1 cellular context compared by ENCODE assay signal in the genomic region with DNA sequence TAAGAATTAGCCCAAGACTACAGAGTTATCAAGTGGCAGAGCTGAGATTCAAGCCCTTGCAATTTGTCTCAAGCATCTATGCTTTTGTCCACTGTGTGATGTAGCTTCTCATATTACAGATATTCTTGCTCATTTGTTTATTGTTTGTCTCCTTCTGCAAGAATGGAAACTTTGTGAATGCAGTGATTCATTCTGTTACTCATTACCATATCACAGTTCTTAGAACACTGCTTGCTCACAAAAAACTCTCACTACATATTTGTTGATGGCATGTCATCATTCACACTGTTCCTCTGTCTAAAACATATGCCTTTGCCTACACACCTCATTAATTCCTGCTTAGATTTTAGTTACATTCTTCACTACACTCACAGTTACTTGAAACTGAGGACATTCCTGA.
TF ChIP-seq lines count a peak whose summit lies in the region.

No MANE protein-coding gene starts in this region.

TF ChIP-seq in HepG2, 621 proteins besides CTCF, POLR2A, EP300 and RAD21 (continued from another document):
- TF ChIP-seq, protein P1, sequence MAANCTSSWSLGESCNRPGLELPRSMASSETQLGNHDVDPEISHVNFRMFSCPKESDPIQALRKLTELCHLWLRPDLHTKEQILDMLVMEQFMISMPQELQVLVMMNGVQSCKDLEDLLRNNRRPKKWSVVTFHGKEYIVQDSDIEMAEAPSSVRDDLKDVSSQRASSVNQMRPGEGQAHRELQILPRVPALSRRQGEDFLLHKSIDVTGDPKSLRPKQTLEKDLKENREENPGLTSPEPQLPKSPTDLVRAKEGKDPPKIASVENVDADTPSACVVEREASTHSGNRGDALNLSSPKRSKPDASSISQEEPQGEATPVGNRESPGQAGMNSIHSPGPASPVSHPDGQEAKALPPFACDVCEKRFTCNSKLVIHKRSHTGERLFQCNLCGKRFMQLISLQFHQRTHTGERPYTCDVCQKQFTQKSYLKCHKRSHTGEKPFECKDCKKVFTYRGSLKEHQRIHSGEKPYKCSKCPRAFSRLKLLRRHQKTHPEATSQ (CRISPR knock-in tag; IDR thresholded peaks at IDR 0.05; ENCODE audit: borderline replicate concordance): no peak
- TF ChIP-seq SMC3 (IDR thresholded peaks at IDR 0.05; ENCODE audit: low read length) (no peak), ZNF660 (CRISPR knock-in tag; IDR thresholded peaks at IDR 0.05; ENCODE audit: borderline replicate concordance, low read depth) (no peak), ZFP90 (CRISPR knock-in tag; IDR thresholded peaks at IDR 0.05; ENCODE audit: borderline replicate concordance) (no peak)
